Comparison of ENCODE assay signal across 32 cellular contexts in genomic region chr16:30756781-30757100, GRCh38.
"Had no signal": no experiment of that assay in that cellular context is flagged by ENCODE, and none has a peak within 500 bp of the region (broad histone marks: within the 10 kb centered on the region; RNA-seq: fewer than 3 reads in every experiment).

No MANE protein-coding gene starts in this region.

- H3K9me3 ChIP-seq: MG63, Peyer's patch, SJSA1 had no signal

- H3K27me3 ChIP-seq: cardiac muscle cell, MG63, Peyer's patch, SJSA1 had no signal

- H3K9me3 Mint-ChIP-seq: activated B cell treated with CpG ODN at 0.5 μM for 24 hours; activated CD4-positive, alpha-beta T cell treated with anti-CD3 and anti-CD28 coated beads, Interleukin-2, amount 10 ng/mL, durations not matched to agents 24 days and 14 days; activated naive CD4-positive, alpha-beta T cell treated with anti-CD3 and anti-CD28 coated beads for 36 hours; activated T-helper 17 cell treated with anti-CD3 and anti-CD28 coated beads, Interleukin-2, amount 50 U/mL, for 72 hours; brain had no signal

- DNase-seq: activated B cell treated with CpG ODN at 0.5 μM for 24 hours; activated CD4-positive, alpha-beta T cell treated with anti-CD3 and anti-CD28 coated beads for 1 hour; activated CD4-positive, alpha-beta T cell treated with anti-CD3 and anti-CD28 coated beads, Interleukin-2, amount 10 ng/mL, durations not matched to agents 24 days and 14 days; activated CD4-positive, alpha-beta T cell treated with anti-CD3 and anti-CD28 coated beads, Interleukin-2, amount 50 U/mL, for 48 hours; activated CD8-positive, alpha-beta memory T cell treated with anti-CD3 and anti-CD28 coated beads, Interleukin-2, amount 10 ng/mL, durations not matched to agents 7 days and 5 days; activated gamma-delta T cell; activated naive CD4-positive, alpha-beta T cell treated with anti-CD3 and anti-CD28 coated beads for 36 hours; activated T-cell treated with anti-CD3 and anti-CD28 coated beads, Interleukin-2, amount 50 U/mL, for 48 hours; amygdala; MG63; MV-4-11; NCI-H1092 treated with DMSO at 0.1 percent for 48 hours; NCI-H1417 treated with DMSO at 0.1 percent for 48 hours; NCI-H1694 treated with DMSO at 0.1 percent for 48 hours; NCI-H2029 treated with DMSO at 0.1 percent for 48 hours; NCI-H345; NCI-H510A; NCI-H526 treated with DMSO at 0.1 percent for 48 hours; NCI-H82; SHP77; SW 1271; T-helper 17 cell; T-helper 9 cell had no signal

- H3K4me3 Mint-ChIP-seq: activated B cell treated with CpG ODN at 0.5 μM for 24 hours; activated CD4-positive, alpha-beta T cell treated with anti-CD3 and anti-CD28 coated beads, Interleukin-2, amount 10 ng/mL, durations not matched to agents 24 days and 14 days; activated CD8-positive, alpha-beta memory T cell treated with anti-CD3 and anti-CD28 coated beads, Interleukin-2, amount 10 ng/mL, durations not matched to agents 7 days and 5 days; activated naive CD4-positive, alpha-beta T cell treated with anti-CD3 and anti-CD28 coated beads for 36 hours; activated naive CD8-positive, alpha-beta T cell; activated T-helper 17 cell treated with anti-CD3 and anti-CD28 coated beads, Interleukin-2, amount 50 U/mL, for 72 hours; brain; T-helper 17 cell had no signal

- H3K27ac ChIP-seq: cardiac muscle cell, Peyer's patch, SJSA1 had no signal

- H3K27ac Mint-ChIP-seq: activated CD4-positive, alpha-beta T cell treated with anti-CD3 and anti-CD28 coated beads, Interleukin-2, amount 10 ng/mL, durations not matched to agents 24 days and 14 days; activated CD8-positive, alpha-beta memory T cell treated with anti-CD3 and anti-CD28 coated beads, Interleukin-2, amount 10 ng/mL, durations not matched to agents 7 days and 5 days; activated naive CD4-positive, alpha-beta T cell treated with anti-CD3 and anti-CD28 coated beads for 36 hours; activated naive CD8-positive, alpha-beta T cell; activated T-helper 17 cell treated with anti-CD3 and anti-CD28 coated beads, Interleukin-2, amount 50 U/mL, for 72 hours; brain; T-helper 17 cell had no signal

- FAIRE-seq: astrocyte, TTC549 had no signal

- ATAC-seq: activated CD8-positive, alpha-beta memory T cell treated with anti-CD3 and anti-CD28 coated beads, Interleukin-2, amount 10 ng/mL, durations not matched to agents 7 days and 5 days; activated T-helper 17 cell treated with anti-CD3 and anti-CD28 coated beads, Interleukin-2, amount 50 U/mL, for 72 hours; SK-N-SH treated with all-trans-retinoic acid at 6 μM for 48 hours; T-helper 17 cell had no signal

- H3K27me3 Mint-ChIP-seq: activated B cell treated with CpG ODN at 0.5 μM for 24 hours; activated CD4-positive, alpha-beta T cell treated with anti-CD3 and anti-CD28 coated beads, Interleukin-2, amount 10 ng/mL, durations not matched to agents 24 days and 14 days; activated CD8-positive, alpha-beta memory T cell treated with anti-CD3 and anti-CD28 coated beads, Interleukin-2, amount 10 ng/mL, durations not matched to agents 7 days and 5 days; activated naive CD8-positive, alpha-beta T cell; activated T-helper 17 cell treated with anti-CD3 and anti-CD28 coated beads, Interleukin-2, amount 50 U/mL, for 72 hours; brain; T-helper 17 cell had no signal

- H3K4me3 ChIP-seq: cardiac muscle cell, MG63, Peyer's patch, SJSA1 had no signal
